8 cellular contexts compared by ENCODE assay signal in the genomic region with DNA sequence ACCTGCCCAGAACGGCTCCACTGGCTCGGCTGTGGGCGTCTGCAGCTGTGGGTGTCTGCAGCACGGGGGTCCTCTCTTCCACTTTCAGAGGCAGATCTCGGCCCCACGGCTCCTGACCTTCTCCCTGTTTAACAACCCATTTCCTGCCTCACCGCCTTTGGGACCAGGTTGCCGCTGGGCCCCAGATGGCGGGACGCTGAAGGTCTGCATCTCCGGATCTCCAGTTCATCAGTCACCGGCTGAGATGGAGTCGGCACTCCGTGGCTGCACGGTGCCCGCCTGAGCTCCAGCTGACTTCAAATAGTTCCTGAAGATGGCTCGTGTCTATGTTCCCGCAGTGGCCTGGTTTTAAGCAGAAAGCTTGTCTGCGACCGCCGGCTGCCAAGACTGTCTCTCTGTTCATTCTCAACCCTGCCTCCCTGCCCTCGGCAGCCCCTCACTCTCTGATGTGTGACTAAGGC.
"Had no signal": no experiment of that assay in that cellular context is flagged by ENCODE, and none has a peak within 500 bp of the region (broad histone marks: within the 10 kb centered on the region; RNA-seq: fewer than 3 reads in every experiment).

No MANE protein-coding gene starts in this region.

- ATAC-seq: activated T-helper 17 cell treated with anti-CD3 and anti-CD28 coated beads, Interleukin-2, amount 50 U/mL, for 72 hours had no signal

- H3K27ac ChIP-seq: tibial artery had no signal

- H3K4me1 Mint-ChIP-seq: activated naive CD4-positive, alpha-beta T cell treated with anti-CD3 and anti-CD28 coated beads, Interleukin-2, amount 50 U/mL, for 24 hours; activated T-helper 17 cell treated with anti-CD3 and anti-CD28 coated beads, Interleukin-2, amount 50 U/mL, for 72 hours had no signal

- H3K4me3 ChIP-seq: tibial artery had no signal

- H3K36me3 Mint-ChIP-seq: activated CD4-positive, alpha-beta memory T cell treated with anti-CD3 and anti-CD28 coated beads for 36 hours; activated naive CD4-positive, alpha-beta T cell treated with anti-CD3 and anti-CD28 coated beads, Interleukin-2, amount 50 U/mL, for 24 hours had no signal

- H3K27ac Mint-ChIP-seq: activated CD4-positive, alpha-beta memory T cell treated with anti-CD3 and anti-CD28 coated beads for 36 hours; activated naive CD4-positive, alpha-beta T cell treated with anti-CD3 and anti-CD28 coated beads, Interleukin-2, amount 50 U/mL, for 24 hours; activated T-helper 17 cell treated with anti-CD3 and anti-CD28 coated beads, Interleukin-2, amount 50 U/mL, for 72 hours; nephron progenitor cell had no signal

- H3K4me1 ChIP-seq: tibial artery had no signal

- H3K9me3 Mint-ChIP-seq: activated CD4-positive, alpha-beta memory T cell treated with anti-CD3 and anti-CD28 coated beads for 36 hours; activated naive CD4-positive, alpha-beta T cell treated with anti-CD3 and anti-CD28 coated beads, Interleukin-2, amount 50 U/mL, for 24 hours; activated T-helper 17 cell treated with anti-CD3 and anti-CD28 coated beads, Interleukin-2, amount 50 U/mL, for 72 hours; nephron progenitor cell had no signal

- H3K4me3 Mint-ChIP-seq: activated CD4-positive, alpha-beta memory T cell treated with anti-CD3 and anti-CD28 coated beads for 36 hours; activated naive CD4-positive, alpha-beta T cell treated with anti-CD3 and anti-CD28 coated beads, Interleukin-2, amount 50 U/mL, for 24 hours; activated T-helper 17 cell treated with anti-CD3 and anti-CD28 coated beads, Interleukin-2, amount 50 U/mL, for 72 hours; nephron progenitor cell had no signal

- H3K36me3 ChIP-seq: tibial artery had no signal

- H3K9me3 ChIP-seq: tibial artery had no signal

- DNase-seq: activated CD4-positive, alpha-beta memory T cell treated with anti-CD3 and anti-CD28 coated beads for 36 hours; central memory CD4-positive, alpha-beta T cell; dermis blood vessel endothelial cell; hippocampal formation; nephron progenitor cell had no signal
